Comparison of ENCODE assay signal across 11 cellular contexts in the genomic region with DNA sequence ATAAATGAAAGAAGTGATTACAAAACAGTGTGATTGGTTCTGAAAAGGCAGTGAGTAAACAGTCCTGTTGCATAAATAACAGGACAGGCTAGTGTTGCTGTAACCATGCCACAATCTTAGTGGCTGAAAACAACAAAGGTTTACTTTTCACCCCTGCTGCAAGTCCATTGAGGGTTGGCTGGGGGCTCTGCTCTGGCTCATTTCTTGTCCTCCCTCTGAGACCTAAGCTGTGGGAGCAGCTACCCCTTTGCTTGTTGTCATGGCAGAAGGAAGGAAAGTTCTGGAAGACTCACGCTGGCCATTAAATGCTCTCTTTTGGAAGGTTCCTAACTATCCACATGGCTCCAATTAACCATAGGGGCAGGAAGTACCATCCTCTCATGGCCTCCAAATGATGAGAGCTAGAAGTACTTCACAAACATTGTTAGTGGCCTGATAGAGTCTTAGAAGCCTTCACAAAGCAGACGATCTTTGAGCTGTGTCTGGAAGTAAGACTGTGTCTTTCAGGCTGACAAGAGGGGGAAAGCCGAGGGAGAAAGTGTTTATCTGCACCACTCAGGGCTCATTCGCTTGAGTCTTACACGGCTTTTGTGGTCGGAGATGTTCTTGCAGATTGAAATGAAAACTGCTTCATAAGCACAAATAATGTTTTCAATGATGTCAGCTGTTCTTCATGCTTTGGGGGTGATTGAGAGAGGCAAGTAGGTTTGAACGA. TPM values are rescaled to one million over a fixed set of nuclear protein-coding genes. Genes with fewer than 3 reads are reported as not detected.
A peak's percentile ranks its signal among the peaks of the same experiment; 100 is the strongest.
DNase-seq lines count a peak whose midpoint lies in the region; ATAC-seq and TF ChIP-seq lines count a peak whose summit lies in the region.
"Had no signal": no experiment of that assay in that cellular context is flagged by ENCODE, and none has a peak within 500 bp of the region (broad histone marks: within the 10 kb centered on the region; RNA-seq: fewer than 3 reads in every experiment).

No MANE protein-coding gene starts in this region.

- H3K27me3 Mint-ChIP-seq in CD14-positive monocyte (ENCODE audit: low read depth in 3 of 3), result no peaks in the 10 kb centered on the region
- no peaks in the 10 kb centered on the region for H3K27me3 Mint-ChIP-seq in activated T-helper 1 cell treated with anti-CD3 and anti-CD28 coated beads, Interleukin-12 subunit alpha, Interleukin-12 subunit beta, Interleukin-2, Interleukin-4 antibody, amounts not matched to agents 30 ng/mL and 10 ng/mL and 1 ng/mL, durations not matched to agents 14 hours and 24 hours and 36 hours (ENCODE audit: insufficient read depth)
- H3K27me3 Mint-ChIP-seq in naive thymus-derived CD8-positive, alpha-beta T cell, result no peaks in the 10 kb centered on the region

- peaks cover 92% of the 10 kb centered on the region for H3K4me1 Mint-ChIP-seq in CD14-positive monocyte
- H3K4me1 Mint-ChIP-seq in activated T-helper 1 cell treated with anti-CD3 and anti-CD28 coated beads, Interleukin-12 subunit alpha, Interleukin-12 subunit beta, Interleukin-2, Interleukin-4 antibody, amounts not matched to agents 30 ng/mL and 10 ng/mL and 1 ng/mL, durations not matched to agents 14 hours and 24 hours and 36 hours (ENCODE audit: low read depth), result peaks cover 75% of the 10 kb centered on the region
- peaks cover 60 to 98% (median 97%) of the 10 kb centered on the region in 4 donors for H3K4me1 Mint-ChIP-seq in naive thymus-derived CD8-positive, alpha-beta T cell

- H3K27ac ChIP-seq in mammary epithelial cell (ENCODE audit: insufficient read depth, low read depth, low read length), result no peak overlapping the region

- no peaks in the 10 kb centered on the region for H3K27me3 ChIP-seq in mammary epithelial cell (ENCODE audit: insufficient read depth, low read length)
- H3K27me3 ChIP-seq: MG63 had no signal

- CTCF ChIA-PET in mammary epithelial cell (lab: Charles Lee; ENCODE audit: low non-redundant PET), result no interaction called here

- peak overlapping the region; percentile 25 to 98 (median 58) for H3K27ac Mint-ChIP-seq in CD14-positive monocyte
- H3K27ac Mint-ChIP-seq in activated T-helper 1 cell treated with anti-CD3 and anti-CD28 coated beads, Interleukin-12 subunit alpha, Interleukin-12 subunit beta, Interleukin-2, Interleukin-4 antibody, amounts not matched to agents 30 ng/mL and 10 ng/mL and 1 ng/mL, durations not matched to agents 14 hours and 24 hours and 36 hours, result peak overlapping the region; percentile 68
- H3K27ac Mint-ChIP-seq in naive thymus-derived CD8-positive, alpha-beta T cell, result peak overlapping the region; percentile 30 to 100 (median 85)

- peaks cover 72 to 84% of the 10 kb centered on the region in 2 donors for H3K36me3 Mint-ChIP-seq in CD14-positive monocyte
- peaks cover 46% of the 10 kb centered on the region for H3K36me3 Mint-ChIP-seq in activated T-helper 1 cell treated with anti-CD3 and anti-CD28 coated beads, Interleukin-12 subunit alpha, Interleukin-12 subunit beta, Interleukin-2, Interleukin-4 antibody, amounts not matched to agents 30 ng/mL and 10 ng/mL and 1 ng/mL, durations not matched to agents 14 hours and 24 hours and 36 hours (ENCODE audit: low read depth)
- H3K36me3 Mint-ChIP-seq in naive thymus-derived CD8-positive, alpha-beta T cell, result peaks cover 0 to 86% (median 11%) of the 10 kb centered on the region in 3 donors

- WGBS in mammary epithelial cell (ENCODE audit: low coverage, missing lambda C conversion rate), result 94% methylated on average over 6 of the region's 7 CpGs

- no peak overlapping the region for H3K4me2 ChIP-seq in mammary epithelial cell (ENCODE audit: insufficient read depth, low read depth, low read length)

- TF ChIP-seq CTCF in CD14-positive monocyte (IDR thresholded peaks at IDR 0.05), result no peak
- no peak for TF ChIP-seq CTCF in mammary epithelial cell (conservative IDR thresholded peaks at IDR 0.05 in 1 of 2, IDR thresholded peaks at IDR 0.05 in 1 of 2; ENCODE audit: extremely low read depth in 1 of 2, insufficient read depth in 1 of 2, low read depth in 1 of 2, low read length in 2 of 2)

- intact Hi-C loops in CD14-positive monocyte (cut with micrococcal nuclease), result no loop called here
- intact Hi-C loops in activated T-helper 1 cell treated with anti-CD3 and anti-CD28 coated beads, Interleukin-12 subunit alpha, Interleukin-12 subunit beta, Interleukin-2, Interleukin-4 antibody, amounts not matched to agents 30 ng/mL and 10 ng/mL and 1 ng/mL, durations not matched to agents 14 hours and 24 hours and 36 hours (cut with micrococcal nuclease), result no loop called here
- intact Hi-C loops in mammary epithelial cell (cut with micrococcal nuclease), result no loop called here

- H3K79me2 ChIP-seq in mammary epithelial cell (ENCODE audit: insufficient read depth, low read length), result no peaks in the 10 kb centered on the region

- no peaks in the 10 kb centered on the region for H3K36me3 ChIP-seq in mammary epithelial cell (ENCODE audit: insufficient read depth, low read length)
- H3K36me3 ChIP-seq: MG63 had no signal

- in situ Hi-C loops in mammary epithelial cell (cut with MboI; ENCODE audit: low sequenced_read_pairs in 2 of 2), result no loop called here

- no peaks in the 10 kb centered on the region for H3K9me3 ChIP-seq in mammary epithelial cell (replicated peaks; ENCODE audit: insufficient read depth, low read length)
- H3K9me3 ChIP-seq: MG63 had no signal

- H3K4me1 ChIP-seq in mammary epithelial cell (ENCODE audit: insufficient read depth, low read length), result peaks cover 7% of the 10 kb centered on the region

- peak in 1 of 2 donors; percentile 20 for ATAC-seq in naive thymus-derived CD8-positive, alpha-beta T cell
- ATAC-seq: HCT116 had no signal

- no peaks in the 10 kb centered on the region for H3K9me3 Mint-ChIP-seq in CD14-positive monocyte
- H3K9me3 Mint-ChIP-seq in activated T-helper 1 cell treated with anti-CD3 and anti-CD28 coated beads, Interleukin-12 subunit alpha, Interleukin-12 subunit beta, Interleukin-2, Interleukin-4 antibody, amounts not matched to agents 30 ng/mL and 10 ng/mL and 1 ng/mL, durations not matched to agents 14 hours and 24 hours and 36 hours, result no peaks in the 10 kb centered on the region
- no peaks in the 10 kb centered on the region for H3K9me3 Mint-ChIP-seq in naive thymus-derived CD8-positive, alpha-beta T cell

- no TSS peak for BruUV-seq in mammary epithelial cell (replicated peaks; lab: Mats Ljungman, UMichigan)

- H3K9ac ChIP-seq in mammary epithelial cell (ENCODE audit: insufficient read depth, low read length), result no peak overlapping the region

- POLR2A ChIA-PET in naive thymus-derived CD8-positive, alpha-beta T cell (lab: Charles Lee), result interaction anchor here (0.6 to 2.4 kb wide), 4 partner anchors 10 to 45 kb away, joined by 3 to 8 read pairs (median 4); no protein-coding TSS in a partner anchor

- no peak overlapping the region for H3K4me3 ChIP-seq in mammary epithelial cell (replicated peaks in 1 of 3; ENCODE audit: insufficient read depth in 1 of 3, low read depth in 2 of 3, low read length in 3 of 3)
- H3K4me3 ChIP-seq: MG63 had no signal

- no peaks in the 10 kb centered on the region for H4K20me1 ChIP-seq in mammary epithelial cell (ENCODE audit: insufficient read depth, low read length)

- no peak overlapping the region for H3K4me3 Mint-ChIP-seq in CD14-positive monocyte
- H3K4me3 Mint-ChIP-seq in activated T-helper 1 cell treated with anti-CD3 and anti-CD28 coated beads, Interleukin-12 subunit alpha, Interleukin-12 subunit beta, Interleukin-2, Interleukin-4 antibody, amounts not matched to agents 30 ng/mL and 10 ng/mL and 1 ng/mL, durations not matched to agents 14 hours and 24 hours and 36 hours, result peak overlapping the region; percentile 24
- H3K4me3 Mint-ChIP-seq in naive thymus-derived CD8-positive, alpha-beta T cell, result peak overlapping the region; percentile 13 to 69 (median 58)

- no peak overlapping the region for H2AFZ ChIP-seq in mammary epithelial cell (ENCODE audit: low read depth, low read length)

- dilution Hi-C loops in mammary epithelial cell (cut with HindIII; ENCODE audit: low sequenced_read_pairs), result no loop called here

- DNase-seq in CD14-positive monocyte (ENCODE audit: low spot score) (no peak), CMK (ENCODE audit: low read depth) (peak; percentile 82), NOMO-1 (lab: John Stamatoyannopoulos, UW; ENCODE audit: unreplicated experiment in 2 of 2) (no peak), mammary epithelial cell (no peak), NCI-H526 treated with DMSO at 0.1 percent for 48 hours (lab: John Stamatoyannopoulos, UW) (no peak)
- DNase-seq in activated T-helper 1 cell treated with anti-CD3 and anti-CD28 coated beads, Interleukin-12 subunit alpha, Interleukin-12 subunit beta, Interleukin-2, Interleukin-4 antibody, amounts not matched to agents 30 ng/mL and 10 ng/mL and 1 ng/mL, durations not matched to agents 14 hours and 24 hours and 36 hours (ENCODE audit: low spot score), result no peak
- DNase-seq in naive thymus-derived CD8-positive, alpha-beta T cell, result peak in 2 of 10 donors; percentile 35 to 36
- DNase-seq: activated gamma-delta T cell; MG63; stimulated activated CD4-positive, alpha-beta T cell treated with anti-CD3 and anti-CD28 coated beads, Interleukin-4, amount 100 ng/mL, for 1 hour had no signal

RNA-seq across cellular contexts. Expression of gene RCSD1, which starts 11.9 kb away (rescaled TPM):
- polyA plus RNA-seq in CD14-positive monocyte, result 100 to 1,000 TPM; 216 to 218 TPM
- total RNA-seq in activated T-helper 1 cell treated with anti-CD3 and anti-CD28 coated beads, Interleukin-12 subunit alpha, Interleukin-12 subunit beta, Interleukin-2, Interleukin-4 antibody, amounts not matched to agents 30 ng/mL and 10 ng/mL and 1 ng/mL, durations not matched to agents 14 hours and 24 hours and 36 hours, result 78.6 and 81.9 TPM in 2 replicates
- total RNA-seq in naive thymus-derived CD8-positive, alpha-beta T cell, result 100 to 1,000 TPM; 149 to 156 TPM
- 100 to 1,000 TPM; 121 to 132 (median 124) TPM for polyA plus RNA-seq in naive thymus-derived CD8-positive, alpha-beta T cell
- 1 to 10 TPM in 1 of 2 donors, under 1 TPM in 1; 0.82 to 4.0 TPM for total RNA-seq in mammary epithelial cell
- 3.1 TPM for polyA plus RNA-seq in mammary epithelial cell
- not detected for polyA minus RNA-seq in mammary epithelial cell

Comparison
In these comparisons a context has a peak if more than half of its experiments do, and no peak if none do; other contexts are left out.
1. H3K4me3 Mint-ChIP-seq: peak in activated T-helper 1 cell treated with anti-CD3 and anti-CD28 coated beads, Interleukin-12 subunit alpha, Interleukin-12 subunit beta, Interleukin-2, Interleukin-4 antibody, amounts not matched to agents 30 ng/mL and 10 ng/mL and 1 ng/mL, durations not matched to agents 14 hours and 24 hours and 36 hours (single experiment) and naive thymus-derived CD8-positive, alpha-beta T cell (10 of 10); none in CD14-positive monocyte (0 of 2).
2. RNA of gene RCSD1, which starts 11.9 kb away (total RNA-seq): 149 to 156 TPM in naive thymus-derived CD8-positive, alpha-beta T cell and 78.6 to 81.9 TPM in activated T-helper 1 cell treated with anti-CD3 and anti-CD28 coated beads, Interleukin-12 subunit alpha, Interleukin-12 subunit beta, Interleukin-2, Interleukin-4 antibody, amounts not matched to agents 30 ng/mL and 10 ng/mL and 1 ng/mL, durations not matched to agents 14 hours and 24 hours and 36 hours; 0.82 to 4.0 TPM in mammary epithelial cell; every median in the first group is over 10 times any median in the second.
3. Peak in every context shown above with its lines, with median percentiles within 50 percentile points of each other: H3K27ac Mint-ChIP-seq.